ENCODE assay signal across 1 cellular context in the genomic region with DNA sequence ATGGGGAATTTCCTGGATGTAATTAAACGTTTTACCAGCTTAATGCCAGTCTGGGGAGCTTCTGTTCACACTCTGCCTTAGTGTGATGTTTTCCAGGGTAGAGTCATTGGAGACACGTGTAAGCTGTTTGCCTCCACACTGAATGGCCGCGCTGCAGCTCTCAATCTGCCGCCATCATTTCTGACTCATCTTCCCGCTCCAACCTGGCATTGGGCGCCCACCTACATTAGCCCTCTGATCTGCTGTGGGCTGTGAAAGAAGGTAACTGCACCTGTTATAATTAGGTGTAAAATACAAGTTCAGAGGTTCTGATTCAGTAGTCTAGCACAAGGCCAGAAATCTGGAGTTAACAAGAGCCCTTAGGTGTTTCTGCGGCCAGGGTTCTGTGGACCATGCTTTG.
TF ChIP-seq lines count a peak whose summit lies in the region.

No MANE protein-coding gene starts in this region.

TF ChIP-seq in H1, 55 proteins besides CTCF, POLR2A, EP300 and RAD21:
- no peak for TF ChIP-seq TCF12 (IDR thresholded peaks at IDR 0.05; ENCODE audit: low read depth, low read length)
- no peak for TF ChIP-seq HDAC6 (IDR thresholded peaks at IDR 0.05; ENCODE audit: low read depth, low read length)
- TF ChIP-seq GTF2F1 (IDR thresholded peaks at IDR 0.05; ENCODE audit: borderline replicate concordance, low read depth, low read length) = no peak
- no peak for TF ChIP-seq CBX8 (IDR thresholded peaks at IDR 0.05; ENCODE audit: borderline replicate concordance, low read depth, low read length)
- TF ChIP-seq SUZ12 (IDR thresholded peaks at IDR 0.05; ENCODE audit: low read length) = no peak
- TF ChIP-seq SIRT6 (IDR thresholded peaks at IDR 0.05; ENCODE audit: low read length) = no peak
TF ChIP-seq in H1: peak in this region for 0.
